ENCODE assay signal across 21 cellular contexts in the genomic region with DNA sequence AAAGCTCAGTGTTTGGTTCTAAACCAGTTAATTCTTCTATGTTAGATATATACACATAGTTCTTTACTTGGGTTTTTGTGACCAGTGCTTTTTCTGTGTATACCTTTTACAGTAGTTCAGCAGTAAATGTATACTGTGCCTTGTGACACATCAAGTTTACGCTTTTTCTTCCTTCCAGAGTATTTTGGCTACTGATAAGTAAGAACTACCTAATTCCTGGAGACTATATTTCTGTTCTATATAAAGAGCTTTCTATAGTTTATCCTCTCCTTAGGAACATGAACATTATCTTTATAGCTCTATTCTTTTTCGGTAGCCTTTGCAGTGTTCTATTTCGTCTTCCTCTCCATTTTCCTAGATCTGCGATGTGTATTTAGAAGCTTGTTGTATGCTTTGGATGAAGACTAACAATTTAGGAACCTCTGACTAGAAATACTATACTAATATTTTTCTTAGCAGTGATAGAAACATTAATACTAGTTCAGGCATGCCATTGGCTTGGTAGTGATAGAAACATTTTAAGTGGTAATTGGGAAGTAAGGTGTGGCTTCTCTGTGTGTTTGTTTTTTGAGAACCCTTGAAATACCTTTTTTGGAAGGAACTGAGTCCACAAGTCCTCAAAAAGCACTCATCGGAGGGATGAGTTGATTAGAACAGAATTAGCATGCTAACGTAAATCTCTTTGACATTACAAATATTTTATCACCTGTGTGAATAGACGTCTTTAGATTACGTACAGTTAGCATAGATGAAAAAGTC.
"Had no signal": no experiment of that assay in that cellular context is flagged by ENCODE, and none has a peak within 500 bp of the region (broad histone marks: within the 10 kb centered on the region; RNA-seq: fewer than 3 reads in every experiment).

No MANE protein-coding gene starts in this region.

- H3K4me1 Mint-ChIP-seq: activated naive CD4-positive, alpha-beta T cell treated with anti-CD3 and anti-CD28 coated beads, Interleukin-2, amount 50 U/mL, for 24 hours; neural crest cell; T-helper 17 cell had no signal

- H3K27ac Mint-ChIP-seq: activated naive CD4-positive, alpha-beta T cell treated with anti-CD3 and anti-CD28 coated beads, Interleukin-2, amount 50 U/mL, for 24 hours; dendritic cell treated with granulocyte-macrophage colony-stimulating factor and Interleukin-4, amounts not matched to agents 40 ng/mL and 50 ng/mL, for 4 days; T-helper 17 cell had no signal

- H3K4me3 Mint-ChIP-seq: activated naive CD4-positive, alpha-beta T cell treated with anti-CD3 and anti-CD28 coated beads, Interleukin-2, amount 50 U/mL, for 24 hours; dendritic cell treated with granulocyte-macrophage colony-stimulating factor and Interleukin-4, amounts not matched to agents 40 ng/mL and 50 ng/mL, for 4 days; neural crest cell; T-helper 17 cell had no signal

- H3K27me3 Mint-ChIP-seq: T-helper 17 cell had no signal

- H3K36me3 ChIP-seq: cardiac muscle cell, thyroid gland had no signal

- H3K27ac ChIP-seq: cardiac muscle cell, thyroid gland, VCaP had no signal

- H3K4me3 ChIP-seq: cardiac muscle cell, thyroid gland had no signal

- DNase-seq: activated CD4-positive, alpha-beta T cell treated with anti-CD3 and anti-CD28 coated beads for 1 hour; activated CD8-positive, alpha-beta memory T cell treated with anti-CD3 and anti-CD28 coated beads for 24 hours; activated CD8-positive, alpha-beta memory T cell treated with anti-CD3 and anti-CD28 coated beads, Interleukin-2, amount 50 U/mL, for 48 hours; activated effector memory CD4-positive, alpha-beta T cell treated with Interleukin-2 at 50 U/mL for 16 hours; activated T-cell treated with anti-CD3 and anti-CD28 coated beads, Interleukin-2, amount 50 U/mL, for 48 hours; effector memory CD4-positive, alpha-beta T cell; foreskin fibroblast; hippocampal formation; islet precursor cell; stimulated activated CD4-positive, alpha-beta T cell treated with anti-CD3 and anti-CD28 coated beads, Interleukin-12 subunit alpha, Interleukin-12 subunit beta, amount 100 ng/mL, for 4 hours; stimulated activated CD4-positive, alpha-beta T cell treated with anti-CD3 and anti-CD28 coated beads, Interleukin-1b, Interleukin-23, amount 100 ng/mL, for 48 hours; stimulated activated naive CD4-positive, alpha-beta T cell treated with Interleukin-2 at 50 U/mL for 16 hours; T-helper 17 cell; thyroid gland had no signal

- H3K27me3 ChIP-seq: cardiac muscle cell, thyroid gland had no signal

- H3K9me3 ChIP-seq: thyroid gland had no signal

- ATAC-seq: T-helper 17 cell had no signal

- FAIRE-seq: astrocyte, endothelial cell of umbilical vein had no signal

- H3K9me3 Mint-ChIP-seq: activated naive CD4-positive, alpha-beta T cell treated with anti-CD3 and anti-CD28 coated beads, Interleukin-2, amount 50 U/mL, for 24 hours; dendritic cell treated with granulocyte-macrophage colony-stimulating factor and Interleukin-4, amounts not matched to agents 40 ng/mL and 50 ng/mL, for 4 days; neural crest cell had no signal
